ENCODE assay signal across 14 cellular contexts in the genomic region with DNA sequence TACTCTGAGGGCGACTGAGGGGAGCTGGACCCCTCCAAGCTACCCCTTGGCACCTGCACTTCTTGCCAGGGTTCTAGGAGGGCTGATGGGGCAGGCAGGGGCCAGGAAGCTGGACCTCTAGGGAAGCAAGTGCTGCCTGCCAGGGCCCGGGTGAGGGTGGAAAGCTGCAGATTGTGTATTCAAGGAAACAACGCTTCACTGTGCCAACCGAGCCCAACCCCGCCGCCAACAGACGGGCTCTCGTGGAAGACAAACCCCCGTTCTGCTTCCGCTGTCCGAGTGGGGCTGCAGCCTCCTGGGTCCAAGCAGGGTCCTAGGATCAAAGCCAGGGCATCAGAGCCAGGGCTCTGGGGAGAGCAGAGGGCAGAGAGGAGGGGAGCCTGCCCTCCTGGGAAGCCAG. TPM values are rescaled to one million over a fixed set of nuclear protein-coding genes. Genes with fewer than 3 reads are reported as not detected.
DNase-seq lines count a peak whose midpoint lies in the region; ATAC-seq and TF ChIP-seq lines count a peak whose summit lies in the region.
"Had no signal": no experiment of that assay in that cellular context is flagged by ENCODE, and none has a peak within 500 bp of the region (broad histone marks: within the 10 kb centered on the region; RNA-seq: fewer than 3 reads in every experiment).

No MANE protein-coding gene starts in this region.

- in situ Hi-C loops in astrocyte of the cerebellum (cut with HindIII; ENCODE audit: low sequenced_read_pairs): loop anchor here (5.0 kb wide), 1 partner anchor 161 kb away; no protein-coding TSS in a partner anchor

- H4K12ac ChIP-seq in trophoblast cell (ENCODE audit: low read depth, low read length): no peak overlapping the region

- peak overlapping the region; percentile 63 for H3K27ac Mint-ChIP-seq in activated T-cell treated with anti-CD3 and anti-CD28 coated beads, Interleukin-2, amount 50 U/mL, for 24 hours

- no peak overlapping the region for H4K8ac ChIP-seq in trophoblast cell (ENCODE audit: low read depth, low read length)

- H3K79me2 ChIP-seq in trophoblast cell (ENCODE audit: control insufficient read depth, insufficient read depth, low read length, poor library complexity): peaks cover 2% of the 10 kb centered on the region

- H3K4me3 ChIP-seq in astrocyte of the cerebellum (ENCODE audit: low read depth, low read length) (peak overlapping the region; percentile 87), mononuclear cell (ENCODE audit: low read length) (peak overlapping the region; percentile 88), trophoblast cell (ENCODE audit: low read depth, low read length) (no peak overlapping the region)
- H3K4me3 ChIP-seq: lung had no signal

- no peak overlapping the region for H2BK120ac ChIP-seq in trophoblast cell (ENCODE audit: insufficient read depth, low read length, poor library complexity)

- no CpG with 5 or more reads among the region's 11 CpGs for WGBS in trophoblast cell (ENCODE audit: extremely low coverage, insufficient coverage, insufficient read length)

- peaks cover 6% of the 10 kb centered on the region for H3K27me3 Mint-ChIP-seq in activated T-cell treated with anti-CD3 and anti-CD28 coated beads, Interleukin-2, amount 50 U/mL, for 24 hours

- TF ChIP-seq CTCF in astrocyte of the cerebellum (IDR thresholded peaks at IDR 0.05; ENCODE audit: low read depth, low read length, missing control alignments): no peak

- peaks cover 11% of the 10 kb centered on the region for H3K79me1 ChIP-seq in trophoblast cell (ENCODE audit: low read length)

- H3K36me3 ChIP-seq in trophoblast cell (ENCODE audit: control insufficient read depth in 1 of 2, insufficient read depth in 2 of 2, low read length in 2 of 2): peaks cover 0 to 2% of the 10 kb centered on the region in 2 experiments
- H3K36me3 ChIP-seq: brain microvascular endothelial cell had no signal

- no peak overlapping the region for H4K91ac ChIP-seq in trophoblast cell (ENCODE audit: low read depth, low read length)

- no peak overlapping the region for H3K14ac ChIP-seq in trophoblast cell (ENCODE audit: low read length)

- H3K4me2 ChIP-seq in trophoblast cell (ENCODE audit: low read length): no peak overlapping the region

- H2AFZ ChIP-seq in trophoblast cell (ENCODE audit: insufficient read depth, low read length, poor library complexity): no peak overlapping the region

- H3K9ac ChIP-seq in trophoblast cell (ENCODE audit: low read length): no peak overlapping the region

- H3K4me1 ChIP-seq in mononuclear cell (ENCODE audit: insufficient read depth, low read length) (peaks cover 75% of the 10 kb centered on the region), trophoblast cell (ENCODE audit: control insufficient read depth in 1 of 2, insufficient read depth in 2 of 2, low read length in 2 of 2) (peaks cover 36 to 43% of the 10 kb centered on the region in 2 experiments)

- H2AK5ac ChIP-seq in trophoblast cell (ENCODE audit: low read length): no peak overlapping the region

- peaks cover 56% of the 10 kb centered on the region for H3K36me3 Mint-ChIP-seq in activated T-cell treated with anti-CD3 and anti-CD28 coated beads, Interleukin-2, amount 50 U/mL, for 24 hours (ENCODE audit: low read depth)

- DNase-seq in activated T-cell treated with anti-CD3 and anti-CD28 coated beads, Interleukin-2, amount 50 U/mL, for 24 hours: no peak
- DNase-seq in activated T-cell treated with anti-CD3 and anti-CD28 coated beads, Interleukin-2, amount 50 U/mL, for 48 hours: no peak
- no peak for DNase-seq in astrocyte of the cerebellum (ENCODE audit: low read depth)
- no peak for DNase-seq in trophoblast cell
- DNase-seq: activated CD4-positive, CD25-positive, alpha-beta regulatory T cell; brain microvascular endothelial cell; Kasumi-1; NCI-H748 treated with DMSO at 0.1 percent for 48 hours had no signal

- peak overlapping the region; percentile 90 for H3K4me3 Mint-ChIP-seq in activated T-cell treated with anti-CD3 and anti-CD28 coated beads, Interleukin-2, amount 50 U/mL, for 24 hours

- no peak overlapping the region for H2BK12ac ChIP-seq in trophoblast cell (ENCODE audit: low read length)

- H3K9me3 Mint-ChIP-seq in activated T-cell treated with anti-CD3 and anti-CD28 coated beads, Interleukin-2, amount 50 U/mL, for 24 hours: no peaks in the 10 kb centered on the region

- peak overlapping the region; percentile 30 for H3K27ac ChIP-seq in temporal lobe (ENCODE audit: low read depth, low read length)
- H3K27ac ChIP-seq in trophoblast cell (ENCODE audit: low read depth, low read length): no peak overlapping the region
- H3K27ac ChIP-seq: brain microvascular endothelial cell had no signal

- H3K27me3 ChIP-seq in mononuclear cell (ENCODE audit: insufficient read depth, low read length) (no peaks in the 10 kb centered on the region), trophoblast cell (ENCODE audit: insufficient read depth, low read length) (no peaks in the 10 kb centered on the region)
- H3K27me3 ChIP-seq: brain microvascular endothelial cell had no signal

- H3K18ac ChIP-seq in trophoblast cell (ENCODE audit: low read length): no peak overlapping the region

- no peak overlapping the region for H3K23ac ChIP-seq in trophoblast cell (ENCODE audit: low read length)

- H2BK5ac ChIP-seq in trophoblast cell (ENCODE audit: low read depth, low read length, poor library complexity): no peak overlapping the region

- H3K9me3 ChIP-seq in mononuclear cell (ENCODE audit: low read depth, low read length) (no peaks in the 10 kb centered on the region), trophoblast cell (ENCODE audit: insufficient read depth, low read depth, low read length) (no peaks in the 10 kb centered on the region)

- ATAC-seq in GM19455 (IDR thresholded peaks at IDR 0.05; ENCODE audit: unreplicated experiment) (no peak), GM19035 (IDR thresholded peaks at IDR 0.05; ENCODE audit: unreplicated experiment) (no peak)

- no peak overlapping the region for H3K4ac ChIP-seq in trophoblast cell (ENCODE audit: low read depth, low read length)

- H3K4me1 Mint-ChIP-seq in activated T-cell treated with anti-CD3 and anti-CD28 coated beads, Interleukin-2, amount 50 U/mL, for 24 hours (ENCODE audit: low read depth): peaks cover 68% of the 10 kb centered on the region

RNA-seq across cellular contexts. Expression of a gene that starts 3.2 kb away (rescaled TPM):
- total RNA-seq in mononuclear cell (201 TPM), temporal lobe (7.9 TPM)
- polyA plus RNA-seq in trophoblast cell (2013): 29.1 and 29.8 TPM in 2 replicates

RNA-seq across cellular contexts. Expression of a gene that starts 25.4 kb away (rescaled TPM):
- total RNA-seq in mononuclear cell: 0.84 TPM
- total RNA-seq in temporal lobe: not detected
- 0.14 and 0.15 TPM in 2 replicates for polyA plus RNA-seq in trophoblast cell (2013)
- total RNA-seq: fibroblast of villous mesenchyme had no signal

RNA-seq across cellular contexts. Expression of a gene that starts 43.7 kb away (rescaled TPM):
- total RNA-seq in mononuclear cell (not detected), temporal lobe (not detected)
- not detected in 2 replicates for polyA plus RNA-seq in trophoblast cell (2013)
- total RNA-seq: fibroblast of villous mesenchyme had no signal

Comparison
In these comparisons a context has a peak if more than half of its experiments do, and no peak if none do; other contexts are left out.
1. RNA of a gene that starts 3.2 kb away (total RNA-seq): 201 TPM in mononuclear cell (single experiment); 7.9 TPM in temporal lobe (single experiment); every median in the first group is over 10 times any median in the second.